In the genomic region with DNA sequence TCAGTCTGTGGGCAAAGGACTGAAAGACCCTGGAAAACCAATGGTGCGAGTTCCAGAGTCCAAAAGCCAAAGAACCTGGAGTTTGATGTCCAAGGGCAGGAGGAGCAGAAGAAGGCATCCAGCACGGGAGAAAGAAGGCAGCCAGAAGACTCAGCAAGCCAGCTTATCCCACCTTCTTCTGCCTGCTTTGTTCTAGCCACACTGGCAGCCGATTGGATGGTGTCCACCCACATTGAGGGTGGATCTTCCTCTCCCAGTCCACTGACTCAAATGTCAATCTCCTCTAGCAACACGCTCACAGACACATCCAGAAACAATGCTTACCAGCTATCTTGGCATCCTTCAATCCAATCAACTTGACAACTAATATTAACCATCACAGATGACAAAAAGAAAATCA, we compare ENCODE assay signal across 25 cellular contexts.
"Had no signal": no experiment of that assay in that cellular context is flagged by ENCODE, and none has a peak within 500 bp of the region (broad histone marks: within the 10 kb centered on the region; RNA-seq: fewer than 3 reads in every experiment).

No MANE protein-coding gene starts in this region.

- ATAC-seq: activated CD4-positive, alpha-beta T cell treated with anti-CD3 and anti-CD28 coated beads for 36 hours; heart right ventricle; lower lobe of right lung; natural killer cell; right cardiac atrium; stimulated activated effector memory CD8-positive, alpha-beta T cell treated with anti-CD3 and anti-CD28 coated beads, Interleukin-12 subunit alpha, Interleukin-12 subunit beta, amount 100 ng/mL, for 72 hours; stimulated activated naive CD8-positive, alpha-beta T cell treated with anti-CD3 and anti-CD28 coated beads, Interleukin-15, amount 100 ng/mL, for 72 hours had no signal

- H3K4me1 Mint-ChIP-seq: activated B cell treated with CpG ODN at 0.5 μM for 24 hours; central memory CD8-positive, alpha-beta T cell; natural killer cell; stimulated activated effector memory CD8-positive, alpha-beta T cell treated with anti-CD3 and anti-CD28 coated beads, Interleukin-12 subunit alpha, Interleukin-12 subunit beta, amount 100 ng/mL, for 72 hours; stimulated activated naive CD8-positive, alpha-beta T cell treated with anti-CD3 and anti-CD28 coated beads, Interleukin-15, amount 100 ng/mL, for 72 hours had no signal

- H3K36me3 ChIP-seq: adrenal gland, heart right ventricle, lower lobe of right lung, neutrophil, suprapubic skin, tibial nerve had no signal

- H3K27ac Mint-ChIP-seq: activated B cell treated with CpG ODN at 0.5 μM for 24 hours; activated CD4-positive, alpha-beta T cell treated with anti-CD3 and anti-CD28 coated beads for 36 hours; activated naive CD8-positive, alpha-beta T cell; activated T-cell treated with anti-CD3 and anti-CD28 coated beads, Interleukin-2, amount 50 U/mL, for 24 hours; activated T-helper 2 cell treated with anti-CD3 and anti-CD28 coated beads, Interferon-gamma antibody, Interleukin-2, Interleukin-4, amounts not matched to agents 10 μg/mL and 5 μg/mL and 100 μg/mL, durations not matched to agents 14 hours and 24 hours and 36 hours; natural killer cell; stimulated activated effector memory CD8-positive, alpha-beta T cell treated with anti-CD3 and anti-CD28 coated beads, Interleukin-12 subunit alpha, Interleukin-12 subunit beta, amount 100 ng/mL, for 72 hours; stimulated activated naive CD8-positive, alpha-beta T cell treated with anti-CD3 and anti-CD28 coated beads, Interleukin-15, amount 100 ng/mL, for 72 hours had no signal

- H3K27me3 ChIP-seq: adrenal gland, heart right ventricle, suprapubic skin, tibial nerve had no signal

- H3K4me1 ChIP-seq: adrenal gland, lower lobe of right lung, parathyroid adenoma, suprapubic skin had no signal

- H3K9ac ChIP-seq: parathyroid adenoma had no signal

- H3K4me3 Mint-ChIP-seq: activated B cell treated with CpG ODN at 0.5 μM for 24 hours; activated CD4-positive, alpha-beta T cell treated with anti-CD3 and anti-CD28 coated beads for 36 hours; activated naive CD8-positive, alpha-beta T cell; activated T-cell treated with anti-CD3 and anti-CD28 coated beads, Interleukin-2, amount 50 U/mL, for 24 hours; central memory CD8-positive, alpha-beta T cell; natural killer cell; stimulated activated effector memory CD8-positive, alpha-beta T cell treated with anti-CD3 and anti-CD28 coated beads, Interleukin-12 subunit alpha, Interleukin-12 subunit beta, amount 100 ng/mL, for 72 hours; stimulated activated naive CD8-positive, alpha-beta T cell treated with anti-CD3 and anti-CD28 coated beads, Interleukin-15, amount 100 ng/mL, for 72 hours had no signal

- H2AFZ ChIP-seq: parathyroid adenoma had no signal

- H3K4me3 ChIP-seq: adrenal gland, heart right ventricle, lower lobe of right lung, skin epidermis, suprapubic skin, tibial nerve had no signal

- DNase-seq: activated B cell treated with CpG ODN at 0.5 μM for 24 hours; activated CD4-positive, alpha-beta T cell treated with anti-CD3 and anti-CD28 coated beads for 36 hours; activated CD4-positive, alpha-beta T cell treated with anti-CD3 and anti-CD28 coated beads, Interleukin-2, amount 50 U/mL, for 4 hours; activated CD8-positive, alpha-beta memory T cell treated with anti-CD3 and anti-CD28 coated beads for 24 hours; activated CD8-positive, alpha-beta memory T cell treated with anti-CD3 and anti-CD28 coated beads, Interleukin-2, amount 50 U/mL, for 4 hours; activated naive CD4-positive, alpha-beta T cell; activated T-cell treated with anti-CD3 and anti-CD28 coated beads, Interleukin-2, amount 50 U/mL, for 24 hours; adrenal gland; heart right ventricle; lower lobe of right lung; natural killer cell; right cardiac atrium; stimulated activated CD4-positive, alpha-beta T cell treated with anti-CD3 and anti-CD28 coated beads, Interleukin-1b, Interleukin-23, amount 100 ng/mL, for 48 hours; stimulated activated naive CD8-positive, alpha-beta T cell treated with anti-CD3 and anti-CD28 coated beads, Interleukin-15, amount 100 ng/mL, for 72 hours; T-helper 9 cell had no signal

- H3K27ac ChIP-seq: adrenal gland, epithelial cell of prostate, heart right ventricle, lower lobe of right lung, neutrophil, parathyroid adenoma, skin epidermis, suprapubic skin, tibial nerve had no signal

- H3K9me3 ChIP-seq: adrenal gland, lower lobe of right lung, neutrophil, suprapubic skin, tibial nerve had no signal

- H3K9me3 Mint-ChIP-seq: activated T-cell treated with anti-CD3 and anti-CD28 coated beads, Interleukin-2, amount 50 U/mL, for 24 hours; activated T-helper 2 cell treated with anti-CD3 and anti-CD28 coated beads, Interferon-gamma antibody, Interleukin-2, Interleukin-4, amounts not matched to agents 10 μg/mL and 5 μg/mL and 100 μg/mL, durations not matched to agents 14 hours and 24 hours and 36 hours; central memory CD8-positive, alpha-beta T cell; natural killer cell; stimulated activated effector memory CD8-positive, alpha-beta T cell treated with anti-CD3 and anti-CD28 coated beads, Interleukin-12 subunit alpha, Interleukin-12 subunit beta, amount 100 ng/mL, for 72 hours; stimulated activated naive CD8-positive, alpha-beta T cell treated with anti-CD3 and anti-CD28 coated beads, Interleukin-15, amount 100 ng/mL, for 72 hours had no signal

- H3K36me3 Mint-ChIP-seq: natural killer cell; stimulated activated effector memory CD8-positive, alpha-beta T cell treated with anti-CD3 and anti-CD28 coated beads, Interleukin-12 subunit alpha, Interleukin-12 subunit beta, amount 100 ng/mL, for 72 hours had no signal
